ENCODE assay signal across 19 cellular contexts in the genomic region with DNA sequence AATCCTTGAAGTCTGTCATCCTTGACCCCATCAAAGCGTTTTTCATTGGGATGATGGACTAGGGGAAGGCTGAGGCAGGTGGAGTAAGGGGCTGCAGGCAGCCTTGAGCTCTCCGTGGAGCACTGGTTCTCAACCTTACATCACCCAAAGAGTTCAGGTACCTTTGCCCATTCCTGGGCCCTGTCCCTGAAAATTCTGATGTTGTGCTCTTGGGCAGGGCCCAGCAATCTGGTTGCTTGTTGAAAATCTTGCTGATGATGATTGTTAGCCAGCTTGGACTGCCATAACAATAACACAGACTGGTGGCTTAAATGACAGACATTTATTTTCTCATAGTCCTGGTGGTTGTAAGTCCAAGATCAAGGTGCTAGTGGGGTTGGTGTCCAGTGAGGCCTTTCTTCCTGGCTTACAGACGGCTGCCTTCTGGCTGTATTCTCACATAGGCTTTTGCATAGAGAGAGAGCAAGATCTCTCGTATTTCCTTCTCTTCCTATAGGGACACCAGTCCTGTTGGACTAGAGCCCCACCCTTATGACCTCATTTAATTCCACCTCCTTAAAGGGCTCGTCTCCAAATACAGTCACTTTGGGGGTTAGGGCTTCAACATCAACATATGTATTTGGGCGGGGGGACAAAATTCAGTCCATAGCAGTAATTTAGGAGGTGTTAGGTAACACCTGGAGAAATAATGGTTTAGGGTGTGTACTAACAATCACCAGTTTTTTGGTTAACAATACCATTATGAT.
DNase-seq lines count a peak whose midpoint lies in the region; ATAC-seq and TF ChIP-seq lines count a peak whose summit lies in the region.
"Had no signal": no experiment of that assay in that cellular context is flagged by ENCODE, and none has a peak within 500 bp of the region (broad histone marks: within the 10 kb centered on the region; RNA-seq: fewer than 3 reads in every experiment).

No MANE protein-coding gene starts in this region.

- peaks cover 42% of the 10 kb centered on the region for H3K4me1 Mint-ChIP-seq in neural progenitor cell
- H3K4me1 Mint-ChIP-seq in T-helper 2 cell treated with Interferon-gamma antibody and Interleukin-4, amounts not matched to agents 5 μg/mL and 100 μg/mL, for 36 hours (ENCODE audit: low read depth), result no peaks in the 10 kb centered on the region

- no peak overlapping the region for H2AFZ ChIP-seq in neural progenitor cell (replicated peaks)

- H3K9me3 Mint-ChIP-seq in neural progenitor cell, result no peaks in the 10 kb centered on the region
- H3K9me3 Mint-ChIP-seq in T-helper 2 cell treated with Interferon-gamma antibody and Interleukin-4, amounts not matched to agents 5 μg/mL and 100 μg/mL, for 36 hours, result no peaks in the 10 kb centered on the region
- H3K9me3 Mint-ChIP-seq: H9 had no signal

- no peaks in the 10 kb centered on the region for H3K36me3 Mint-ChIP-seq in neural progenitor cell
- H3K36me3 Mint-ChIP-seq in T-helper 2 cell treated with Interferon-gamma antibody and Interleukin-4, amounts not matched to agents 5 μg/mL and 100 μg/mL, for 36 hours (ENCODE audit: low read depth), result no peaks in the 10 kb centered on the region
- H3K36me3 Mint-ChIP-seq: CD14-positive monocyte had no signal

- no peak overlapping the region for H3K9ac ChIP-seq in neural progenitor cell

- H3K9me3 ChIP-seq in esophagus squamous epithelium (no peaks in the 10 kb centered on the region), neural progenitor cell (ENCODE audit: low read depth) (no peaks in the 10 kb centered on the region), gastroesophageal sphincter (no peaks in the 10 kb centered on the region)
- H3K9me3 ChIP-seq: Peyer's patch had no signal

- peaks cover 3% of the 10 kb centered on the region for H3K27me3 Mint-ChIP-seq in neural progenitor cell (ENCODE audit: insufficient read depth, low read depth)
- peaks cover 7% of the 10 kb centered on the region for H3K27me3 Mint-ChIP-seq in T-helper 2 cell treated with Interferon-gamma antibody and Interleukin-4, amounts not matched to agents 5 μg/mL and 100 μg/mL, for 36 hours (ENCODE audit: low read depth)

- H3K4me1 ChIP-seq in esophagus squamous epithelium (peaks cover 0 to 29% (median 3%) of the 10 kb centered on the region in 3 donors), neural progenitor cell (peaks cover 8% of the 10 kb centered on the region), gastroesophageal sphincter (no peaks in the 10 kb centered on the region)
- H3K4me1 ChIP-seq: Peyer's patch had no signal

- 68 to 74% methylated on average over 4 to 6 of the region's 6 CpGs for WGBS in esophagus squamous epithelium, 2 donors
- WGBS in gastroesophageal sphincter (ENCODE audit: low coverage in 1 of 2), 2 donors, result 90 to 97% methylated on average over 4 to 5 of the region's 6 CpGs

- no peaks in the 10 kb centered on the region for H4K20me1 ChIP-seq in neural progenitor cell (ENCODE audit: low read depth)

- no peaks in the 10 kb centered on the region for H3F3A ChIP-seq in neural progenitor cell (ENCODE audit: low read depth)

- H3K4me3 ChIP-seq in esophagus squamous epithelium (no peak overlapping the region), neural progenitor cell (no peak overlapping the region), gastroesophageal sphincter (no peak overlapping the region)
- H3K4me3 ChIP-seq: Peyer's patch had no signal

- H3K36me3 ChIP-seq in esophagus squamous epithelium, result no peaks in the 10 kb centered on the region
- no peaks in the 10 kb centered on the region for H3K36me3 ChIP-seq in neural progenitor cell
- H3K36me3 ChIP-seq in gastroesophageal sphincter, result no peaks in the 10 kb centered on the region
- H3K36me3 ChIP-seq: Peyer's patch had no signal

- H3K27ac Mint-ChIP-seq in neural progenitor cell, result peak overlapping the region; percentile 79
- no peak overlapping the region for H3K27ac Mint-ChIP-seq in T-helper 2 cell treated with Interferon-gamma antibody and Interleukin-4, amounts not matched to agents 5 μg/mL and 100 μg/mL, for 36 hours
- H3K27ac Mint-ChIP-seq: H9 had no signal

- H3K79me2 ChIP-seq in neural progenitor cell (ENCODE audit: low read depth), result no peaks in the 10 kb centered on the region

- TF ChIP-seq CTCF in esophagus squamous epithelium (IDR thresholded peaks at IDR 0.05), result no peak
- no peak for TF ChIP-seq CTCF in neural progenitor cell (IDR thresholded peaks at IDR 0.05)
- no peak for TF ChIP-seq CTCF in gastroesophageal sphincter (IDR thresholded peaks at IDR 0.05)

- H3K27ac ChIP-seq in esophagus squamous epithelium (peak overlapping the region in 3 of 4 donors; percentile 56 to 66 (median 63)), neural progenitor cell (no peak overlapping the region), gastroesophageal sphincter (no peak overlapping the region)
- H3K27ac ChIP-seq: Peyer's patch had no signal

- no peak for TF ChIP-seq EP300 in gastroesophageal sphincter (IDR thresholded peaks at IDR 0.05)

- H3K27me3 ChIP-seq in esophagus squamous epithelium, result no peaks in the 10 kb centered on the region
- no peaks in the 10 kb centered on the region for H3K27me3 ChIP-seq in neural progenitor cell
- H3K27me3 ChIP-seq in gastroesophageal sphincter, result no peaks in the 10 kb centered on the region
- H3K27me3 ChIP-seq: Peyer's patch had no signal

- no peak for TF ChIP-seq POLR2A in esophagus squamous epithelium (IDR thresholded peaks at IDR 0.05)
- TF ChIP-seq POLR2A in gastroesophageal sphincter (IDR thresholded peaks at IDR 0.05), result no peak

- DNase-seq in NCI-H748 (lab: John Stamatoyannopoulos, UW; ENCODE audit: unreplicated experiment) (peak; percentile 33), NCI-H748 treated with DMSO at 0.1 percent for 48 hours (lab: John Stamatoyannopoulos, UW) (no peak), esophagus squamous epithelium (lab: John Stamatoyannopoulos, UW) (no peak), neural progenitor cell (ENCODE audit: low spot score) (no peak), NCI-H1092 treated with DMSO at 0.1 percent for 48 hours (lab: John Stamatoyannopoulos, UW) (no peak), NCI-H2107 treated with DMSO at 0.1 percent for 48 hours (lab: John Stamatoyannopoulos, UW; ENCODE audit: unreplicated experiment) (no peak)
- DNase-seq in T-helper 2 cell treated with Interferon-gamma antibody and Interleukin-4, amounts not matched to agents 5 μg/mL and 100 μg/mL, for 36 hours (ENCODE audit: low spot score), result no peak
- DNase-seq: 8988T, COR-L47, H9, KBM-7, NCI-H1048, NCI-H1694, NCI-H446 treated with DMSO at 0.1 percent for 48 hours, NCI-H82, Peyer's patch, SHP77 had no signal

- no peak for ATAC-seq in gastroesophageal sphincter

- H3K4me3 Mint-ChIP-seq in neural progenitor cell, result no peak overlapping the region
- no peak overlapping the region for H3K4me3 Mint-ChIP-seq in T-helper 2 cell treated with Interferon-gamma antibody and Interleukin-4, amounts not matched to agents 5 μg/mL and 100 μg/mL, for 36 hours
- H3K4me3 Mint-ChIP-seq: CD14-positive monocyte, H9 had no signal

- H3K4me2 ChIP-seq in neural progenitor cell, result no peak overlapping the region

- intact Hi-C loops in esophagus squamous epithelium (cut with DNase I), result no loop called here

Comparison
In these comparisons a context has a peak if more than half of its experiments do, and no peak if none do; other contexts are left out.
1. H3K27ac ChIP-seq: peak in esophagus squamous epithelium (3 of 4); none in neural progenitor cell (single experiment) and gastroesophageal sphincter (0 of 4).